24 cellular contexts compared by ENCODE assay signal in genomic region chr15:84888639-84889038, GRCh38. TPM values are rescaled to one million over a fixed set of nuclear protein-coding genes. Genes with fewer than 3 reads are reported as not detected.
DNase-seq lines count a peak whose midpoint lies in the region; ATAC-seq, FAIRE-seq and TF ChIP-seq lines count a peak whose summit lies in the region.
"Had no signal": no experiment of that assay in that cellular context is flagged by ENCODE, and none has a peak within 500 bp of the region (broad histone marks: within the 10 kb centered on the region; RNA-seq: fewer than 3 reads in every experiment).

No MANE protein-coding gene starts in this region.

- TF ChIP-seq CTCF in glutamatergic neuron (IDR thresholded peaks at IDR 0.05; ENCODE audit: partially characterized antibody, unreplicated experiment) (no peak), upper lobe of right lung (IDR thresholded peaks at IDR 0.05) (no peak)

- H3K4me3 ChIP-seq in upper lobe of right lung: no peak overlapping the region
- H3K4me3 ChIP-seq: BLaER1 treated with 17β-estradiol and CSF1 and Interleukin-3, amounts not matched to agents 10 nM and 100 nM; PC-9 had no signal

- no peak overlapping the region for H3K27ac ChIP-seq in upper lobe of right lung
- H3K27ac ChIP-seq: 22Rv1; BLaER1 treated with 17β-estradiol and CSF1 and Interleukin-3, amounts not matched to agents 10 nM and 100 nM; PC-9 had no signal

- H3K4me1 ChIP-seq in upper lobe of right lung: no peaks in the 10 kb centered on the region

- H3K36me3 ChIP-seq in upper lobe of right lung: no peaks in the 10 kb centered on the region
- H3K36me3 ChIP-seq: BLaER1 treated with 17β-estradiol and CSF1 and Interleukin-3, amounts not matched to agents 10 nM and 100 nM had no signal

- peaks cover 5% of the 10 kb centered on the region for H3K9me3 Mint-ChIP-seq in glutamatergic neuron (ENCODE audit: unreplicated experiment)
- no peaks in the 10 kb centered on the region for H3K9me3 Mint-ChIP-seq in activated naive CD4-positive, alpha-beta T cell treated with anti-CD3 and anti-CD28 coated beads for 36 hours
- H3K9me3 Mint-ChIP-seq: CD4-positive, alpha-beta memory T cell had no signal

- intact Hi-C loops in upper lobe of right lung (cut with DNase I): no loop called here
- intact Hi-C loops in activated naive CD4-positive, alpha-beta T cell treated with anti-CD3 and anti-CD28 coated beads for 36 hours (cut with micrococcal nuclease): no loop called here

- no peak for FAIRE-seq in GM19239 (lab: Jason Lieb, UNC)

- H3K4me3 Mint-ChIP-seq in glutamatergic neuron (ENCODE audit: unreplicated experiment): no peak overlapping the region
- H3K4me3 Mint-ChIP-seq in activated naive CD4-positive, alpha-beta T cell treated with anti-CD3 and anti-CD28 coated beads for 36 hours: no peak overlapping the region
- H3K4me3 Mint-ChIP-seq: CD4-positive, alpha-beta memory T cell had no signal

- no peak for ATAC-seq in upper lobe of right lung
- ATAC-seq: HCT116 had no signal

- DNase-seq in NCI-H1694 (lab: John Stamatoyannopoulos, UW): peak; percentile 2
- DNase-seq in NCI-H1694 treated with DMSO at 0.1 percent for 48 hours (lab: John Stamatoyannopoulos, UW): no peak
- peak; percentile 3 for DNase-seq in NCI-H69 (lab: John Stamatoyannopoulos, UW)
- DNase-seq in glutamatergic neuron: peak; percentile 64
- peak; percentile 54 for DNase-seq in upper lobe of right lung
- DNase-seq in GM19239 (ENCODE audit: insufficient read length, low spot score): no peak
- no peak for DNase-seq in NCI-H1436 (lab: John Stamatoyannopoulos, UW)
- no peak for DNase-seq in activated naive CD4-positive, alpha-beta T cell treated with anti-CD3 and anti-CD28 coated beads for 36 hours
- DNase-seq: ACHN; Caco-2; CD4-positive, alpha-beta memory T cell; DMS53; GF-D8; Kasumi-1; NCI-H1417; NCI-H1930; NCI-H526 treated with DMSO at 0.1 percent for 48 hours; PC-9; RPMI8226; SHP77 had no signal

- peak overlapping the region; percentile 81 for H3K27ac Mint-ChIP-seq in glutamatergic neuron (ENCODE audit: unreplicated experiment)
- H3K27ac Mint-ChIP-seq in activated naive CD4-positive, alpha-beta T cell treated with anti-CD3 and anti-CD28 coated beads for 36 hours: no peak overlapping the region
- H3K27ac Mint-ChIP-seq: CD4-positive, alpha-beta memory T cell had no signal

- H3K4me1 Mint-ChIP-seq in glutamatergic neuron (ENCODE audit: low read depth, unreplicated experiment): peaks cover 20% of the 10 kb centered on the region
- H3K4me1 Mint-ChIP-seq in activated naive CD4-positive, alpha-beta T cell treated with anti-CD3 and anti-CD28 coated beads for 36 hours (ENCODE audit: low read depth): no peaks in the 10 kb centered on the region
- H3K4me1 Mint-ChIP-seq: CD4-positive, alpha-beta memory T cell had no signal

- no peaks in the 10 kb centered on the region for H3K9me3 ChIP-seq in upper lobe of right lung
- H3K9me3 ChIP-seq: Caco-2 had no signal

- CTCF ChIA-PET in activated naive CD4-positive, alpha-beta T cell treated with anti-CD3 and anti-CD28 coated beads for 36 hours (lab: Charles Lee): interaction anchor here (1.2 kb wide), 1 partner anchor 318 kb away, joined by 3 read pairs; no protein-coding TSS in a partner anchor

- no peaks in the 10 kb centered on the region for H3K27me3 ChIP-seq in upper lobe of right lung
- H3K27me3 ChIP-seq: BLaER1 treated with 17β-estradiol and CSF1 and Interleukin-3, amounts not matched to agents 10 nM and 100 nM had no signal

- H3K36me3 Mint-ChIP-seq in glutamatergic neuron (ENCODE audit: unreplicated experiment): no peaks in the 10 kb centered on the region
- no peaks in the 10 kb centered on the region for H3K36me3 Mint-ChIP-seq in activated naive CD4-positive, alpha-beta T cell treated with anti-CD3 and anti-CD28 coated beads for 36 hours (ENCODE audit: low read depth)
- H3K36me3 Mint-ChIP-seq: CD4-positive, alpha-beta memory T cell had no signal

- peaks cover 7% of the 10 kb centered on the region for H3K27me3 Mint-ChIP-seq in glutamatergic neuron (ENCODE audit: unreplicated experiment)
- H3K27me3 Mint-ChIP-seq in activated naive CD4-positive, alpha-beta T cell treated with anti-CD3 and anti-CD28 coated beads for 36 hours (ENCODE audit: low read depth): no peaks in the 10 kb centered on the region

RNA-seq across cellular contexts. Expression of gene SLC28A1, which starts 4.2 kb away (rescaled TPM):
- total RNA-seq in glutamatergic neuron (ENCODE audit: unreplicated experiment) (0.25 TPM), upper lobe of right lung (not detected)
- total RNA-seq in activated naive CD4-positive, alpha-beta T cell treated with anti-CD3 and anti-CD28 coated beads for 36 hours: not detected
- total RNA-seq: Caco-2; CD4-positive, alpha-beta memory T cell; MCF 10A had no signal

Comparison
In these comparisons a context has a peak if more than half of its experiments do, and no peak if none do; other contexts are left out.
1. DNase-seq: peak in NCI-H1694 (single experiment), NCI-H69 (single experiment), glutamatergic neuron (single experiment) and upper lobe of right lung (single experiment); none in NCI-H1694 treated with DMSO at 0.1 percent for 48 hours (single experiment), GM19239 (single experiment), NCI-H1436 (single experiment) and activated naive CD4-positive, alpha-beta T cell treated with anti-CD3 and anti-CD28 coated beads for 36 hours (single experiment).